ENCODE assay signal across 1 cellular context in the genomic region with DNA sequence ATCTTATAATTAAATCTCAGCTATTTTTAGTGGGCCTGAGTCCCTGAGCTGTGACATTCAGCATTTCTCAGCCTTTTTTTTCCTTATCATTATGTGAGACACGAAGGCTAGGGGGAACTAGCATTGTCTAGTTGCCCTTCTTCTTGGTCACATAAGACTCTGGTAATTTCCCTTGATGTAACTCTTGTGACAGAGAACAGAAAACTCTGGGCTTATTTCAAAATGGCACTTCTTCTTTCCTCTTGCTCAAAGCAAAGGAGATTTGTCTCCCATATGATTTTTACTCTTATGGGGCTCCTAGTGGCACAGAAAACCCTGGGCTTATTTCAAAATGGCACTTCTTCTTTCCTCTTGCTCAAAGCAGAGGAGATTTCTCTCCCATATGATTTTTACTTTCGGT.
TF ChIP-seq lines count a peak whose summit lies in the region.

No MANE protein-coding gene starts in this region.

TF ChIP-seq in GM12878, 131 proteins besides CTCF, POLR2A, EP300 and RAD21:
- no peak for TF ChIP-seq NR2F1 (conservative IDR thresholded peaks at IDR 0.05)
- TF ChIP-seq, protein P1, sequence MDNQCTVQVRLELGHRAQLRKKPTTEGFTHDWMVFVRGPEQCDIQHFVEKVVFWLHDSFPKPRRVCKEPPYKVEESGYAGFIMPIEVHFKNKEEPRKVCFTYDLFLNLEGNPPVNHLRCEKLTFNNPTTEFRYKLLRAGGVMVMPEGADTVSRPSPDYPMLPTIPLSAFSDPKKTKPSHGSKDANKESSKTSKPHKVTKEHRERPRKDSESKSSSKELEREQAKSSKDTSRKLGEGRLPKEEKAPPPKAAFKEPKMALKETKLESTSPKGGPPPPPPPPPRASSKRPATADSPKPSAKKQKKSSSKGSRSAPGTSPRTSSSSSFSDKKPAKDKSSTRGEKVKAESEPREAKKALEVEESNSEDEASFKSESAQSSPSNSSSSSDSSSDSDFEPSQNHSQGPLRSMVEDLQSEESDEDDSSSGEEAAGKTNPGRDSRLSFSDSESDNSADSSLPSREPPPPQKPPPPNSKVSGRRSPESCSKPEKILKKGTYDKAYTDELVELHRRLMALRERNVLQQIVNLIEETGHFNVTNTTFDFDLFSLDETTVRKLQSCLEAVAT (IDR thresholded peaks at IDR 0.05) = no peak
- no peak for TF ChIP-seq PAX8 (IDR thresholded peaks at IDR 0.05)
